In genomic region chr10:116096501-116096900, GRCh38 we compare ENCODE assay signal across 26 cellular contexts.
"Had no signal": no experiment of that assay in that cellular context is flagged by ENCODE, and none has a peak within 500 bp of the region (broad histone marks: within the 10 kb centered on the region; RNA-seq: fewer than 3 reads in every experiment).

No MANE protein-coding gene starts in this region.

- H3K4me3 Mint-ChIP-seq: central memory CD8-positive, alpha-beta T cell; immature natural killer cell; natural killer cell; stimulated activated naive B cell treated with anti-CD40 and anti-IgM and Interleukin-4, amounts not matched to agents 10 μg/mL and 1 μg/mL and 100 μg/mL, for 72 hours; stimulated activated naive CD8-positive, alpha-beta T cell treated with anti-CD3 and anti-CD28 coated beads, Interleukin-15, amount 100 ng/mL, for 72 hours had no signal

- H3K4me3 ChIP-seq: coronary artery, esophagus muscularis mucosa, gastroesophageal sphincter, heart right ventricle, lower lobe of right lung, ovary, skin epidermis, spleen, suprapubic skin, transverse colon, upper lobe of right lung, uterus had no signal

- H3K9me3 ChIP-seq: esophagus muscularis mucosa, gastroesophageal sphincter, heart right ventricle, lower lobe of right lung, ovary, spleen, suprapubic skin, transverse colon, upper lobe of right lung, uterus had no signal

- H3K27me3 Mint-ChIP-seq: central memory CD8-positive, alpha-beta T cell had no signal

- H3K27ac Mint-ChIP-seq: immature natural killer cell; natural killer cell; stimulated activated naive B cell treated with anti-CD40 and anti-IgM and Interleukin-4, amounts not matched to agents 10 μg/mL and 1 μg/mL and 100 μg/mL, for 72 hours had no signal

- H3K4me1 Mint-ChIP-seq: central memory CD8-positive, alpha-beta T cell; immature natural killer cell; natural killer cell; stimulated activated naive B cell treated with anti-CD40 and anti-IgM and Interleukin-4, amounts not matched to agents 10 μg/mL and 1 μg/mL and 100 μg/mL, for 72 hours; stimulated activated naive CD8-positive, alpha-beta T cell treated with anti-CD3 and anti-CD28 coated beads, Interleukin-15, amount 100 ng/mL, for 72 hours had no signal

- FAIRE-seq: endothelial cell of umbilical vein had no signal

- DNase-seq: dermis blood vessel endothelial cell; effector memory CD4-positive, alpha-beta T cell; foreskin keratinocyte; heart right ventricle; immature natural killer cell; kidney glomerular epithelial cell; left colon; left ventricle myocardium superior; lower lobe of right lung; natural killer cell; occipital lobe; ovary; right cardiac atrium; spleen; stimulated activated naive B cell treated with anti-CD40 and anti-IgM and Interleukin-4, amounts not matched to agents 10 μg/mL and 1 μg/mL and 100 μg/mL, for 72 hours; stimulated activated naive CD8-positive, alpha-beta T cell treated with anti-CD3 and anti-CD28 coated beads, Interleukin-15, amount 100 ng/mL, for 72 hours; transverse colon; upper lobe of right lung; uterus had no signal

- H3K36me3 ChIP-seq: esophagus muscularis mucosa, gastroesophageal sphincter, heart right ventricle, lower lobe of right lung, ovary, spleen, transverse colon, upper lobe of right lung, uterus had no signal

- H3K27ac ChIP-seq: coronary artery, esophagus muscularis mucosa, foreskin keratinocyte, gastroesophageal sphincter, heart right ventricle, lower lobe of right lung, ovary, skin epidermis, spleen, suprapubic skin, transverse colon, upper lobe of right lung, uterus had no signal

- H3K27me3 ChIP-seq: esophagus muscularis mucosa, foreskin keratinocyte, ovary, spleen, suprapubic skin, transverse colon, upper lobe of right lung, uterus had no signal

- H3K36me3 Mint-ChIP-seq: immature natural killer cell; stimulated activated naive B cell treated with anti-CD40 and anti-IgM and Interleukin-4, amounts not matched to agents 10 μg/mL and 1 μg/mL and 100 μg/mL, for 72 hours had no signal

- H3K4me1 ChIP-seq: foreskin keratinocyte, gastroesophageal sphincter, lower lobe of right lung, spleen, suprapubic skin, upper lobe of right lung, uterus had no signal
